1 cellular context compared by ENCODE assay signal in genomic region chr6:167495506-167496391, GRCh38.
TF ChIP-seq lines count a peak whose summit lies in the region.

No MANE protein-coding gene starts in this region.

TF ChIP-seq in IMR-90, 13 proteins besides CTCF, POLR2A, EP300 and RAD21:
- TF ChIP-seq ELK1 (IDR thresholded peaks at IDR 0.05; ENCODE audit: borderline replicate concordance, low read depth, low read length), result no peak
- TF ChIP-seq CHD1 (IDR thresholded peaks at IDR 0.05; ENCODE audit: low read depth, low read length), result no peak
- TF ChIP-seq RFX5 (IDR thresholded peaks at IDR 0.05; ENCODE audit: low read depth, low read length), result no peak
- TF ChIP-seq BHLHE40 (IDR thresholded peaks at IDR 0.05; ENCODE audit: low read depth, low read length), result no peak
- TF ChIP-seq MXI1 (IDR thresholded peaks at IDR 0.05; ENCODE audit: borderline replicate concordance, low read depth, low read length), result no peak
- TF ChIP-seq SMC3 (IDR thresholded peaks at IDR 0.05; ENCODE audit: low read depth, low read length), result no peak
- TF ChIP-seq MAZ (IDR thresholded peaks at IDR 0.05; ENCODE audit: borderline replicate concordance, low read depth, low read length), result no peak
- TF ChIP-seq MAFK (IDR thresholded peaks at IDR 0.05; ENCODE audit: low read depth, low read length), result no peak
- no peak for TF ChIP-seq NFE2L2 (IDR thresholded peaks at IDR 0.05; ENCODE audit: low read depth, low read length)
- TF ChIP-seq USF2 (IDR thresholded peaks at IDR 0.05; ENCODE audit: low read depth, low read length), result no peak
- no peak for TF ChIP-seq RCOR1 (IDR thresholded peaks at IDR 0.05; ENCODE audit: insufficient replicate concordance, low read length)
- no peak for TF ChIP-seq CEBPB (IDR thresholded peaks at IDR 0.05; ENCODE audit: low read depth, low read length)
- no peak for TF ChIP-seq FOS (IDR thresholded peaks at IDR 0.05; ENCODE audit: low read depth, low read length)
